In genomic region chr1:92882817-92883216, GRCh38 we compare ENCODE assay signal across 10 cellular contexts. TPM values are rescaled to one million over a fixed set of nuclear protein-coding genes. Genes with fewer than 3 reads are reported as not detected.
A peak's percentile ranks its signal among the peaks of the same experiment; 100 is the strongest.
DNase-seq lines count a peak whose midpoint lies in the region; ATAC-seq, FAIRE-seq and TF ChIP-seq lines count a peak whose summit lies in the region.
"Had no signal": no experiment of that assay in that cellular context is flagged by ENCODE, and none has a peak within 500 bp of the region (broad histone marks: within the 10 kb centered on the region; RNA-seq: fewer than 3 reads in every experiment).

No MANE protein-coding gene starts in this region.

- peak overlapping the region; percentile 43 for H3K4me3 Mint-ChIP-seq in activated T-cell treated with anti-CD3 and anti-CD28 coated beads, Interleukin-2, amount 50 U/mL, for 24 hours

- peaks cover 35% of the 10 kb centered on the region for H3K4me1 Mint-ChIP-seq in activated T-cell treated with anti-CD3 and anti-CD28 coated beads, Interleukin-2, amount 50 U/mL, for 24 hours (ENCODE audit: low read depth)

- FAIRE-seq in GM18507 (lab: Jason Lieb, UNC), result peak; percentile 63

- H3K27me3 Mint-ChIP-seq in activated T-cell treated with anti-CD3 and anti-CD28 coated beads, Interleukin-2, amount 50 U/mL, for 24 hours, result no peaks in the 10 kb centered on the region

- no peak overlapping the region for H3K4me2 ChIP-seq in osteoblast (ENCODE audit: insufficient read depth, low read length)

- no peaks in the 10 kb centered on the region for H3K9me3 ChIP-seq in osteoblast (ENCODE audit: low read depth, low read length)
- H3K9me3 ChIP-seq: stomach had no signal

- H3K79me2 ChIP-seq in osteoblast (ENCODE audit: insufficient read depth, low read length), result no peaks in the 10 kb centered on the region

- H3K9me3 Mint-ChIP-seq in activated T-cell treated with anti-CD3 and anti-CD28 coated beads, Interleukin-2, amount 50 U/mL, for 24 hours, result no peaks in the 10 kb centered on the region

- no peaks in the 10 kb centered on the region for H3K36me3 ChIP-seq in osteoblast (ENCODE audit: insufficient read depth, low read length)
- H3K36me3 ChIP-seq: stomach had no signal

- H3K27ac ChIP-seq in osteoblast (ENCODE audit: low read depth, low read length), result no peak overlapping the region

- H3K4me1 ChIP-seq in osteoblast (ENCODE audit: insufficient read depth, low read length), result no peaks in the 10 kb centered on the region

- H3K27ac Mint-ChIP-seq in activated T-cell treated with anti-CD3 and anti-CD28 coated beads, Interleukin-2, amount 50 U/mL, for 24 hours, result peak overlapping the region; percentile 88

- H3K36me3 Mint-ChIP-seq in activated T-cell treated with anti-CD3 and anti-CD28 coated beads, Interleukin-2, amount 50 U/mL, for 24 hours (ENCODE audit: low read depth), result no peaks in the 10 kb centered on the region

- DNase-seq in GM18507 (ENCODE audit: extremely low spot score, insufficient read length, low read depth) (no peak), NOMO-1 (lab: John Stamatoyannopoulos, UW; ENCODE audit: unreplicated experiment in 2 of 2) (peak; percentile 54 to 66), RKO (ENCODE audit: low spot score) (no peak), left lobe of liver (ENCODE audit: low spot score) (no peak), osteoblast (ENCODE audit: insufficient read length, low spot score, missing footprints) (no peak)
- no peak for DNase-seq in activated T-cell treated with anti-CD3 and anti-CD28 coated beads, Interleukin-2, amount 50 U/mL, for 24 hours
- peak; percentile 33 for DNase-seq in stimulated activated CD4-positive, alpha-beta T cell treated with anti-CD3 and anti-CD28 coated beads, Interleukin-4, amount 100 ng/mL, for 24 hours
- DNase-seq: mesenchymal stem cell, stomach had no signal

- H3K27me3 ChIP-seq in osteoblast (ENCODE audit: insufficient read depth, low read length), result no peaks in the 10 kb centered on the region
- H3K27me3 ChIP-seq: stomach had no signal

- H2AFZ ChIP-seq in osteoblast (ENCODE audit: low read length), result no peak overlapping the region

- no peak overlapping the region for H3K4me3 ChIP-seq in osteoblast (ENCODE audit: insufficient read depth, low read length)
- H3K4me3 ChIP-seq: stomach had no signal

- ATAC-seq in left lobe of liver (no peak), HG03095 (IDR thresholded peaks at IDR 0.05; ENCODE audit: unreplicated experiment) (no peak)

- no peak for TF ChIP-seq CTCF in osteoblast (IDR thresholded peaks at IDR 0.05; ENCODE audit: extremely low read depth, low read depth, low read length)

- H4K20me1 ChIP-seq in osteoblast (ENCODE audit: insufficient read depth, low read length), result no peaks in the 10 kb centered on the region

RNA-seq across cellular contexts. Expression of gene RPL5, which starts 51.0 kb away (rescaled TPM):
- total RNA-seq in left lobe of liver (252 TPM), osteoblast (827 and 962 TPM in 2 replicates)

Comparison
In these comparisons a context has a peak if more than half of its experiments do, and no peak if none do; other contexts are left out.
1. DNase-seq: peak in NOMO-1 (2 of 2) and stimulated activated CD4-positive, alpha-beta T cell treated with anti-CD3 and anti-CD28 coated beads, Interleukin-4, amount 100 ng/mL, for 24 hours (single experiment); none in GM18507 (single experiment), activated T-cell treated with anti-CD3 and anti-CD28 coated beads, Interleukin-2, amount 50 U/mL, for 24 hours (single experiment), RKO (single experiment), left lobe of liver (single experiment) and osteoblast (single experiment).